10 cellular contexts compared by ENCODE assay signal in genomic region chr2:225501022-225501421, GRCh38.
"Had no signal": no experiment of that assay in that cellular context is flagged by ENCODE, and none has a peak within 500 bp of the region (broad histone marks: within the 10 kb centered on the region; RNA-seq: fewer than 3 reads in every experiment).

No MANE protein-coding gene starts in this region.

- H3K9me3 Mint-ChIP-seq: HFFc6 had no signal

- H3K9me3 ChIP-seq: HAP-1 had no signal

- ATAC-seq: HCT116, K562 had no signal

- H3K4me1 ChIP-seq: HAP-1 had no signal

- H3K36me3 ChIP-seq: HAP-1 had no signal

- H3K27ac Mint-ChIP-seq: HFFc6 had no signal

- H3K4me3 ChIP-seq: GM23248, HAP-1, K562 had no signal

- H3K4me3 Mint-ChIP-seq: HFFc6 had no signal

- H3K27ac ChIP-seq: GM23248, KMS-11 had no signal

- DNase-seq: GM23248, GOT3, H7, HFFc6, IMR-90, Karpas-422 had no signal
